25 cellular contexts compared by ENCODE assay signal in the genomic region with DNA sequence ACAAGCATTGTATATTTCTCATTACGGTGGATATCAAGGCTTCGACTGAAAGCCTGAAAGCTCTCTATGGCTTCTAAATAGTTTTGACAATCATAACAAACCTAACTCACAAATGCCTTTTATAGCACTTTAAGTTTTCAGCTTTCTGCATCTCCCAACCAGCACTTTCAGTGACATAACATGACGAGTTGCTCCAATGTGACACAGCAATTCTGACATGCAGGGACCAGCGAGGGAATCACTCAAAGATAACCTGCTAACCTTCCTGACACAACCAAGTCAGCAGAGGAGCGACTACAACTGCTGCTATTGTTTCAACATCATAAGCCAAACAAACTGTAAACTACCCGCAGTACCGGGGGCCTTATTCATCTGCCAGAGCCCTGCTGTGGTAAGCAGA.
"Had no signal": no experiment of that assay in that cellular context is flagged by ENCODE, and none has a peak within 500 bp of the region (broad histone marks: within the 10 kb centered on the region; RNA-seq: fewer than 3 reads in every experiment).

No MANE protein-coding gene starts in this region.

- H3K27ac Mint-ChIP-seq: dendritic cell treated with granulocyte-macrophage colony-stimulating factor and Interleukin-4, amounts not matched to agents 40 ng/mL and 50 ng/mL, for 4 days; effector memory CD8-positive, alpha-beta T cell; endodermal cell had no signal

- H3K9me3 ChIP-seq: colonic mucosa, esophagus muscularis mucosa, esophagus squamous epithelium, gastrocnemius medialis had no signal

- ATAC-seq: effector memory CD8-positive, alpha-beta T cell; esophagus mucosa; foreskin keratinocyte; gastrocnemius medialis; gastroesophageal sphincter; heart left ventricle; heart right ventricle had no signal

- H3K27me3 ChIP-seq: colonic mucosa, esophagus muscularis mucosa, esophagus squamous epithelium, foreskin keratinocyte, gastrocnemius medialis, gastroesophageal sphincter, heart left ventricle, heart right ventricle had no signal

- H3K4me3 Mint-ChIP-seq: dendritic cell treated with granulocyte-macrophage colony-stimulating factor and Interleukin-4, amounts not matched to agents 40 ng/mL and 50 ng/mL, for 4 days; effector memory CD8-positive, alpha-beta T cell; endodermal cell had no signal

- H3K27me3 Mint-ChIP-seq: dendritic cell treated with granulocyte-macrophage colony-stimulating factor and Interleukin-4, amounts not matched to agents 40 ng/mL and 50 ng/mL, for 4 days; effector memory CD8-positive, alpha-beta T cell had no signal

- H3K4me3 ChIP-seq: colonic mucosa, coronary artery, dorsolateral prefrontal cortex, esophagus muscularis mucosa, esophagus squamous epithelium, gastrocnemius medialis, gastroesophageal sphincter, heart left ventricle, heart right ventricle had no signal

- H3K36me3 ChIP-seq: colonic mucosa, esophagus muscularis mucosa, esophagus squamous epithelium, gastrocnemius medialis, gastroesophageal sphincter, heart left ventricle, heart right ventricle had no signal

- H3K4me1 Mint-ChIP-seq: endodermal cell had no signal

- DNase-seq: colonic mucosa; cortex of kidney; dermis blood vessel endothelial cell; dorsolateral prefrontal cortex; effector CD4-positive, alpha-beta T cell; effector CD8-positive, alpha-beta T cell; effector memory CD4-positive, alpha-beta T cell; effector memory CD8-positive, alpha-beta T cell; endodermal cell; erythroblast; esophagus squamous epithelium; foreskin fibroblast; foreskin keratinocyte; foreskin melanocyte; gastrocnemius medialis; glutamatergic neuron; head of caudate nucleus; heart left ventricle; heart right ventricle had no signal

- H3K27ac ChIP-seq: colonic mucosa, coronary artery, dorsolateral prefrontal cortex, epithelial cell of prostate, esophagus muscularis mucosa, esophagus squamous epithelium, foreskin keratinocyte, gastrocnemius medialis, gastroesophageal sphincter, heart left ventricle, heart right ventricle had no signal
